1 cellular context compared by ENCODE assay signal in the genomic region with DNA sequence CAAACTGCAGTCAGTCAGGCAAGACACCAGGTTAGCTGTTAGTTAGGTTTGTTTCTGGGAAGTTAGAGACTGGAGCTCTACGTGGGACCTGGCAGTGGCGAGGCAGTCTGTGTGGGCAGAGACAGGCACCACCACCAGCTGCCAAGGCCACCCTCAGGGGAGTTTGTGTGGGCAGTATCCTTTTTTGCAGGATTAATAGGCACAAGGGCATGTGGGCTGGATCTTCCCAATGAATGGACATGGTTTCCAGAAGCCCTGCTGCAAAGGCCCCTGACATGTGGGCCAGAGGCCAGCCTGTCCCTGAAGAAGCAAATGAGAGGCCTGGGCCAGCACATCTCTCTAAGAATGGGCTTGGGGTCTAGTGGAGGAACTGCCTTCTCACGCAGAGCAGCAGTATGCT.
TF ChIP-seq lines count a peak whose summit lies in the region.

No MANE protein-coding gene starts in this region.

TF ChIP-seq in HepG2, 621 proteins besides CTCF, POLR2A, EP300 and RAD21:
- TF ChIP-seq ESRRA (CRISPR knock-in tag; IDR thresholded peaks at IDR 0.05; ENCODE audit: low read depth) (no peak), E2F5 (CRISPR knock-in tag; conservative IDR thresholded peaks at IDR 0.05) (no peak)
